In the genomic region with DNA sequence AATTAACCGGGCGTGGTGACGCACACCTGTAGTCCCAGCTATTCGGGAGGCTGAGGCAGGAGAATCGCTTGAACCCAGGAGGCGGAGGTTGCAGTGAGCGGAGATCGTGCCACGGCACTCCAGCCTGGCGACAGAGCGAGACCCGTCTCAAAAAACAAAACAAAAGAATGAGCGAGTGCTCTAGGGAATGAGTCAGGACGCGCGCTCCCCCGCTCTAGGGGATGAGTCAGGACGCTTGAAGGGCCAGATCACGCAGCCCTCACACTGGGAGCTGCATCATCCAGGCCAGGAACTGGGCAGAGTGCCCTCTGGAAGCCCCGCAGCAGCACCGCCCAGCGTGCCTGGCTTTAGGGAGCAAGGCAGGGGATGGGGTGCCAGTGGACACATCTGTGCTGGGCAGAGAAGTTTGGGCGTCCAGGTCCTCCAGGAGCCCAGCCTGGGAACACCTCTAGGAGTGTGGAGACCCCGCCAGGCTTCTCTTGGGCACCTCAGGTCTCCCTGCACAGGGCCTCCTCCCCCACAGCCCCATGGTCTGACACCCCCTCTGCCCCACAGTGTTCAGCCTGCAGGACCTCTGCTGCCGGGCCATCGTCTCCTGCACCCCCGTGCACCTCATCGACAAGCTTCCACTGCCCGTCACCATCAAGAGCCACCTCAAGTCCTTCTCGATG, we compare ENCODE assay signal across 1 cellular context.
TF ChIP-seq lines count a peak whose summit lies in the region.

No MANE protein-coding gene starts in this region.

TF ChIP-seq in K562, 482 proteins besides CTCF, POLR2A, EP300 and RAD21 (continued from another document and continues in another):
- no peak for TF ChIP-seq ZBTB5 (IDR thresholded peaks at IDR 0.05)
- no peak for TF ChIP-seq MTA1 (IDR thresholded peaks at IDR 0.05; ENCODE audit: borderline replicate concordance)
- no peak for TF ChIP-seq SMC3 (conservative IDR thresholded peaks at IDR 0.05; ENCODE audit: insufficient read depth, low read depth, low read length)
- TF ChIP-seq CHD4 (IDR thresholded peaks at IDR 0.05; ENCODE audit: insufficient read depth, insufficient replicate concordance, low read depth, low read length, poor library complexity, severe bottlenecking): no peak
- TF ChIP-seq ZNF76 (CRISPR knock-in tag; IDR thresholded peaks at IDR 0.05; ENCODE audit: borderline replicate concordance): no peak
- peak; percentile 57 for TF ChIP-seq BHLHE40 (IDR thresholded peaks at IDR 0.05; ENCODE audit: low read length)
- no peak for TF ChIP-seq ZNF12 (CRISPR knock-in tag; IDR thresholded peaks at IDR 0.05)
- TF ChIP-seq JUN (IDR thresholded peaks at IDR 0.05; ENCODE audit: borderline replicate concordance, low read depth, low read length): peak; percentile 83
- no peak for TF ChIP-seq JUN (CRISPR knock-in tag; IDR thresholded peaks at IDR 0.05; ENCODE audit: borderline replicate concordance)
- TF ChIP-seq HMG20B (CRISPR knock-in tag; IDR thresholded peaks at IDR 0.05): no peak
- peak; percentile 86 for TF ChIP-seq DPF2 (IDR thresholded peaks at IDR 0.05)
- no peak for TF ChIP-seq ARID3B (CRISPR knock-in tag; IDR thresholded peaks at IDR 0.05; ENCODE audit: borderline replicate concordance)
- no peak for TF ChIP-seq TBP (optimal IDR thresholded peaks at IDR 0.05; ENCODE audit: low read depth, low read length)
- no peak for TF ChIP-seq TEAD4 (IDR thresholded peaks at IDR 0.05; ENCODE audit: low read length)
- TF ChIP-seq TEAD4 (CRISPR knock-in tag; IDR thresholded peaks at IDR 0.05; ENCODE audit: borderline replicate concordance): no peak
- TF ChIP-seq CBFA2T2 (conservative IDR thresholded peaks at IDR 0.05): no peak
- peak; percentile 73 for TF ChIP-seq C11orf30 (IDR thresholded peaks at IDR 0.05; ENCODE audit: low read depth)
- TF ChIP-seq, protein P1, sequence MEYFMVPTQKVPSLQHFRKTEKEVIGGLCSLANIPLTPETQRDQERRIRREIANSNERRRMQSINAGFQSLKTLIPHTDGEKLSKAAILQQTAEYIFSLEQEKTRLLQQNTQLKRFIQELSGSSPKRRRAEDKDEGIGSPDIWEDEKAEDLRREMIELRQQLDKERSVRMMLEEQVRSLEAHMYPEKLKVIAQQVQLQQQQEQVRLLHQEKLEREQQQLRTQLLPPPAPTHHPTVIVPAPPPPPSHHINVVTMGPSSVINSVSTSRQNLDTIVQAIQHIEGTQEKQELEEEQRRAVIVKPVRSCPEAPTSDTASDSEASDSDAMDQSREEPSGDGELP (CRISPR knock-in tag; IDR thresholded peaks at IDR 0.05; ENCODE audit: borderline replicate concordance): peak; percentile 47; the same call in 1 of the 2 replicates
- no peak for TF ChIP-seq ZNF146 (CRISPR knock-in tag; IDR thresholded peaks at IDR 0.05; ENCODE audit: unreplicated experiment)
- no peak for TF ChIP-seq ZNF174 (CRISPR knock-in tag; IDR thresholded peaks at IDR 0.05)
- TF ChIP-seq LCOR (CRISPR knock-in tag; IDR thresholded peaks at IDR 0.05): no peak
- no peak for TF ChIP-seq ZSCAN29 (IDR thresholded peaks at IDR 0.05)
- TF ChIP-seq PHTF2 (CRISPR knock-in tag; IDR thresholded peaks at IDR 0.05): no peak
- TF ChIP-seq, protein P2, sequence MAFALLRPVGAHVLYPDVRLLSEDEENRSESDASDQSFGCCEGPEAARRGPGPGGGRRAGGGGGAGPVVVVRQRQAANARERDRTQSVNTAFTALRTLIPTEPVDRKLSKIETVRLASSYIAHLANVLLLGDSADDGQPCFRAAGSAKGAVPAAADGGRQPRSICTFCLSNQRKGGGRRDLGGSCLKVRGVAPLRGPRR (CRISPR knock-in tag; IDR thresholded peaks at IDR 0.05): no peak
- no peak for TF ChIP-seq ZBTB49 (CRISPR knock-in tag; IDR thresholded peaks at IDR 0.05; ENCODE audit: borderline replicate concordance)
- peak; percentile 89 for TF ChIP-seq SMARCA4 (IDR thresholded peaks at IDR 0.05)
- TF ChIP-seq ZNF589 (CRISPR knock-in tag; IDR thresholded peaks at IDR 0.05; ENCODE audit: low read depth): no peak
- TF ChIP-seq RAD51 (IDR thresholded peaks at IDR 0.05; ENCODE audit: borderline replicate concordance, low read depth): no peak
- TF ChIP-seq, protein P3, sequence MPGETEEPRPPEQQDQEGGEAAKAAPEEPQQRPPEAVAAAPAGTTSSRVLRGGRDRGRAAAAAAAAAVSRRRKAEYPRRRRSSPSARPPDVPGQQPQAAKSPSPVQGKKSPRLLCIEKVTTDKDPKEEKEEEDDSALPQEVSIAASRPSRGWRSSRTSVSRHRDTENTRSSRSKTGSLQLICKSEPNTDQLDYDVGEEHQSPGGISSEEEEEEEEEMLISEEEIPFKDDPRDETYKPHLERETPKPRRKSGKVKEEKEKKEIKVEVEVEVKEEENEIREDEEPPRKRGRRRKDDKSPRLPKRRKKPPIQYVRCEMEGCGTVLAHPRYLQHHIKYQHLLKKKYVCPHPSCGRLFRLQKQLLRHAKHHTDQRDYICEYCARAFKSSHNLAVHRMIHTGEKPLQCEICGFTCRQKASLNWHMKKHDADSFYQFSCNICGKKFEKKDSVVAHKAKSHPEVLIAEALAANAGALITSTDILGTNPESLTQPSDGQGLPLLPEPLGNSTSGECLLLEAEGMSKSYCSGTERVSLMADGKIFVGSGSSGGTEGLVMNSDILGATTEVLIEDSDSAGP (CRISPR knock-in tag; IDR thresholded peaks at IDR 0.05): no peak
- TF ChIP-seq GATA2 (CRISPR knock-in tag; IDR thresholded peaks at IDR 0.05): no peak
- no peak for TF ChIP-seq GATAD2B (IDR thresholded peaks at IDR 0.05; ENCODE audit: borderline replicate concordance)
- TF ChIP-seq TSC22D4 (tag; IDR thresholded peaks at IDR 0.05): no peak
- TF ChIP-seq HEY1 (CRISPR knock-in tag; IDR thresholded peaks at IDR 0.05; ENCODE audit: borderline replicate concordance): no peak
- no peak for TF ChIP-seq ARID3A (IDR thresholded peaks at IDR 0.05; ENCODE audit: borderline replicate concordance, low read depth, low read length)
- TF ChIP-seq PPARD (CRISPR knock-in tag; IDR thresholded peaks at IDR 0.05): no peak
- TF ChIP-seq GTF2B (IDR thresholded peaks at IDR 0.05; ENCODE audit: extremely low read depth, insufficient read length): no peak
- no peak for TF ChIP-seq PTRF (tag; IDR thresholded peaks at IDR 0.05)
- peak; percentile 65; the same call in 1 of the 2 replicates for TF ChIP-seq ZNF592 (IDR thresholded peaks at IDR 0.05)
- no peak for TF ChIP-seq HMGN3 (IDR thresholded peaks at IDR 0.05; ENCODE audit: borderline replicate concordance, extremely low read depth, insufficient read length, low read depth, low read length)
- no peak for TF ChIP-seq CTCFL (IDR thresholded peaks at IDR 0.05; ENCODE audit: borderline replicate concordance, insufficient read depth, low read depth, low read length, poor library complexity, severe bottlenecking)
- peak; percentile 51; the same call in 1 of the 2 replicates for TF ChIP-seq MAFG (tag; conservative IDR thresholded peaks at IDR 0.05)
- TF ChIP-seq CEBPG (CRISPR knock-in tag; IDR thresholded peaks at IDR 0.05): no peak
- TF ChIP-seq CEBPG (tag; conservative IDR thresholded peaks at IDR 0.05 in 1 of 2, IDR thresholded peaks at IDR 0.05 in 1 of 2): no peak
